In genomic region chr6:117840541-117840983, GRCh38 we compare ENCODE assay signal across 8 cellular contexts.
DNase-seq lines count a peak whose midpoint lies in the region; TF ChIP-seq lines count a peak whose summit lies in the region.

No MANE protein-coding gene starts in this region.

- H3K4me1 Mint-ChIP-seq in Caco-2 (ENCODE audit: low read depth, unreplicated experiment): no peaks in the 10 kb centered on the region

- H3K36me3 ChIP-seq in Caco-2 (ENCODE audit: control insufficient read depth, insufficient read depth, low read length): no peaks in the 10 kb centered on the region

- H3K27ac Mint-ChIP-seq in Caco-2 (ENCODE audit: unreplicated experiment): no peak overlapping the region

- TF ChIP-seq CTCF in Caco-2 (IDR thresholded peaks at IDR 0.05; ENCODE audit: insufficient read depth in 1 of 2, low read depth in 1 of 2, low read length in 1 of 2, severe bottlenecking in 1 of 2, unreplicated experiment in 1 of 2) (peak; percentile 29 to 41), fibroblast of villous mesenchyme (IDR thresholded peaks at IDR 0.05; ENCODE audit: insufficient read depth, low read depth, low read length) (peak; percentile 25)

- H3K4me3 ChIP-seq in Caco-2 (ENCODE audit: low read depth, low read length) (no peak overlapping the region), fibroblast of villous mesenchyme (ENCODE audit: low read depth, low read length) (no peak overlapping the region)

- DNase-seq in Caco-2 (peak in 1 of 2 experiments; percentile 47), HS-5 (ENCODE audit: low read depth) (peak; percentile 13), OCI-M1 (lab: John Stamatoyannopoulos, UW) (peak; percentile 77), fibroblast of villous mesenchyme (ENCODE audit: low read depth) (peak; percentile 34), NCI-H187 treated with DMSO at 0.1 percent for 48 hours (lab: John Stamatoyannopoulos, UW) (no peak), dedifferentiated amniotic fluid mesenchymal stem cell (ENCODE audit: extremely low spot score) (no peak)
- DNase-seq in stimulated activated naive CD4-positive, alpha-beta T cell treated with Interleukin-2 at 50 U/mL for 16 hours (lab: John Stamatoyannopoulos, UW): no peak
- DNase-seq in stimulated activated CD4-positive, alpha-beta T cell treated with anti-CD3 and anti-CD28 coated beads, Interleukin-1b, Interleukin-23, amount 100 ng/mL, for 48 hours: no peak

- no peaks in the 10 kb centered on the region for H3K27me3 Mint-ChIP-seq in Caco-2 (ENCODE audit: insufficient read depth, unreplicated experiment)

- no peaks in the 10 kb centered on the region for H3K27me3 ChIP-seq in Caco-2 (replicated peaks; ENCODE audit: control insufficient read depth, insufficient read depth, low read length)

- H3K36me3 Mint-ChIP-seq in Caco-2 (ENCODE audit: insufficient read depth, unreplicated experiment): no peaks in the 10 kb centered on the region

- CTCF ChIA-PET in Caco-2 (lab: Charles Lee): interaction anchor here (0.6 kb wide), 1 partner anchor 18 kb away, joined by 3 read pairs; no protein-coding TSS in a partner anchor

- H3K9me3 ChIP-seq in Caco-2: no peaks in the 10 kb centered on the region

- H3K4me3 Mint-ChIP-seq in Caco-2 (ENCODE audit: unreplicated experiment): no peak overlapping the region

- BruUV-seq in Caco-2 (replicated peaks; lab: Mats Ljungman, UMichigan): no TSS peak

- POLR2A ChIA-PET in Caco-2 (lab: Charles Lee): no interaction called here

- no peaks in the 10 kb centered on the region for H3K4me1 ChIP-seq in Caco-2

- no peaks in the 10 kb centered on the region for H3K9me3 Mint-ChIP-seq in Caco-2 (ENCODE audit: unreplicated experiment)

- intact Hi-C loops in Caco-2 (cut with micrococcal nuclease; ENCODE audit: unreplicated experiment): loop anchor here (1.0 to 5.0 kb wide), 3 partner anchors 424 to 740 kb away; no protein-coding TSS in a partner anchor

Comparison
In these comparisons a context has a peak if more than half of its experiments do, and no peak if none do; other contexts are left out.
1. DNase-seq: peak in HS-5 (single experiment), OCI-M1 (single experiment) and fibroblast of villous mesenchyme (single experiment); none in NCI-H187 treated with DMSO at 0.1 percent for 48 hours (single experiment), dedifferentiated amniotic fluid mesenchymal stem cell (single experiment), stimulated activated naive CD4-positive, alpha-beta T cell treated with Interleukin-2 at 50 U/mL for 16 hours (single experiment) and stimulated activated CD4-positive, alpha-beta T cell treated with anti-CD3 and anti-CD28 coated beads, Interleukin-1b, Interleukin-23, amount 100 ng/mL, for 48 hours (single experiment).